ENCODE assay signal across 26 cellular contexts in the genomic region with DNA sequence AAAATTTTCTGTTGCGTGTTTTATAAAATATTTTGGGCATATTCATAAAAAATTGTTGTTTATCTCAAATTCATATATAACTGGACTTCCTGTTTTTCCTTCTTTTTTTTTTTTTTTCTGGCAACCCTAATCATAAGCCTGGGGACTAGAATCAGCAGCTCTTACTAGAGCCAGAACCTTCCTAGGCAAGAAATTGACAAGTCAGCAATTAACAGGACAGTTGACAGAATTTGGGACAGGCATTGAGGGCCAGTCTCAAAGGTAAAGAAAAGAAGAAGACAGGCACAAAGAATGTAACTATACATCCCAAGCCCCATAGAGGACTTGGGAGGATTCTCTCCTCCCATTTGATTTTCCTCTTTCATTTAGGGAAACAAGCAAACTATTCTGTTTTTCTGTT.
"Had no signal": no experiment of that assay in that cellular context is flagged by ENCODE, and none has a peak within 500 bp of the region (broad histone marks: within the 10 kb centered on the region; RNA-seq: fewer than 3 reads in every experiment).

No MANE protein-coding gene starts in this region.

- ATAC-seq: effector memory CD8-positive, alpha-beta T cell; esophagus mucosa; gastrocnemius medialis; heart right ventricle; left cardiac atrium; left lung; left ventricle myocardium superior; lower lobe of right lung; mucosa of descending colon had no signal

- H3K4me3 ChIP-seq: colonic mucosa, esophagus squamous epithelium, gastrocnemius medialis, heart right ventricle, left lung, lower lobe of right lung, mucosa of descending colon had no signal

- H3K27ac ChIP-seq: colonic mucosa, epithelial cell of prostate, esophagus squamous epithelium, gastrocnemius medialis, heart right ventricle, left lung, lower lobe of right lung had no signal

- FAIRE-seq: endometrium, islet of Langerhans, keratinocyte had no signal

- H3K4me1 ChIP-seq: colonic mucosa, esophagus squamous epithelium, gastrocnemius medialis, heart right ventricle, left lung, lower lobe of right lung had no signal

- DNase-seq: colonic mucosa; cortex of kidney; effector CD8-positive, alpha-beta T cell; effector memory CD8-positive, alpha-beta T cell; endodermal cell; erythroblast; esophagus squamous epithelium; foreskin fibroblast; foreskin melanocyte; gastrocnemius medialis; glutamatergic neuron; head of caudate nucleus; heart right ventricle; hippocampal formation; left cardiac atrium; left lung; left ventricle myocardium superior; lower lobe of right lung; mesenchymal stem cell; mucosa of descending colon; naive B cell had no signal

- H3K9me3 ChIP-seq: colonic mucosa, esophagus squamous epithelium, gastrocnemius medialis had no signal

- H3K27me3 ChIP-seq: colonic mucosa, esophagus squamous epithelium, gastrocnemius medialis, heart right ventricle, left lung had no signal

- H3K36me3 ChIP-seq: colonic mucosa, esophagus squamous epithelium, gastrocnemius medialis, heart right ventricle, left lung, lower lobe of right lung had no signal
